Comparison of ENCODE assay signal across 1 cellular context in the genomic region with DNA sequence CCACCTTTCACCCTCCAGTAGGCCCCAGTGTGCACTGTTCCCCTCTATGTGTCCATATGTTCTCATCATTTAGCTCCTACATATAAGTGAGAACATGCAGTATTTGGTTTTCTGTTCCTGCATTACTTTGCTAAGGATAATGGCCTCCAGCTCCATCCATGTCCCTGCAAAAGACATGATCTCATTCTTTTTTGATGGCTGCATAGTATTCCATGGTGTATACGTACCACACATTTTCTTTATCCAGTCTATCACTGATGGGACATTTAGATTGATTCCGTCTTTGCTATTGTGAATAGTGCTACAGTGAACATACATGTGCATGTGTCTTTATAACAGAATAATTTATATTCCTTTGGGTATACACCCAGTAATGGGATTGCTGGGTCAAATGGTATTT.
TF ChIP-seq lines count a peak whose summit lies in the region.

No MANE protein-coding gene starts in this region.

TF ChIP-seq in K562, 482 proteins besides CTCF, POLR2A, EP300 and RAD21:
- peak; percentile 69 for TF ChIP-seq ZNF146 (CRISPR knock-in tag; IDR thresholded peaks at IDR 0.05; ENCODE audit: unreplicated experiment)
